7 cellular contexts compared by ENCODE assay signal in genomic region chr15:20340931-20341661, GRCh38.
A peak's percentile ranks its signal among the peaks of the same experiment; 100 is the strongest.
DNase-seq lines count a peak whose midpoint lies in the region; ATAC-seq and TF ChIP-seq lines count a peak whose summit lies in the region.

No MANE protein-coding gene starts in this region.

- TF ChIP-seq CTCF in transverse colon (IDR thresholded peaks at IDR 0.05) (no peak), A673 (conservative IDR thresholded peaks at IDR 0.05; ENCODE audit: low read depth, low read length) (no peak)

- H3K4me3 ChIP-seq in transverse colon (no peak overlapping the region), A673 (ENCODE audit: low read depth, low read length, poor library complexity, severe bottlenecking) (no peak overlapping the region)

- 63 to 77% methylated on average over 4 to 7 of the region's 7 CpGs for WGBS in transverse colon (ENCODE audit: low coverage in 1 of 2), 2 donors

- POLR2A ChIA-PET in A673 (lab: Charles Lee; ENCODE audit: low non-redundant PET), result no interaction called here

- in situ Hi-C loops in transverse colon (cut with MboI; ENCODE audit: low pct_ligation_motif_present in 1 of 4, low pct_unique_long_range_greater_than_20kb in 1 of 4, low sequenced_read_pairs in 3 of 4), result no loop called here

- ATAC-seq in HG03097 (IDR thresholded peaks at IDR 0.05; ENCODE audit: low FRiP score, unreplicated experiment), result no peak

- no peak for TF ChIP-seq POLR2A in transverse colon (IDR thresholded peaks at IDR 0.05)

- peak; percentile 15 for DNase-seq in HT-29 (ENCODE audit: low spot score)
- DNase-seq in activated effector memory CD4-positive, alpha-beta T cell treated with Interleukin-2 at 50 U/mL for 16 hours, result peak; percentile 44
- peak; percentile 55 for DNase-seq in iris pigment epithelial cell (ENCODE audit: low read depth)
- peak; percentile 41 for DNase-seq in transverse colon
- DNase-seq in NCI-H1105 treated with DMSO at 0.1 percent for 48 hours (lab: John Stamatoyannopoulos, UW), result no peak
- no peak for DNase-seq in A673 (ENCODE audit: low spot score)

- H3K27me3 ChIP-seq in transverse colon, result no peaks in the 10 kb centered on the region
- H3K27me3 ChIP-seq in A673 (replicated peaks; ENCODE audit: insufficient read depth, low read depth, low read length, poor library complexity), result no peaks in the 10 kb centered on the region

- intact Hi-C loops in transverse colon (cut with DNase I; ENCODE audit: low total_unique reads), result no loop called here
- intact Hi-C loops in A673 (cut with micrococcal nuclease; ENCODE audit: unreplicated experiment), result loop anchor here (5.0 kb wide), 1 partner anchor 46 kb away; no protein-coding TSS in a partner anchor

- CTCF ChIA-PET in A673 (lab: Charles Lee), result no interaction called here

- H3K36me3 ChIP-seq in transverse colon (no peaks in the 10 kb centered on the region), A673 (ENCODE audit: insufficient read depth, low read length, poor library complexity, severe bottlenecking) (no peaks in the 10 kb centered on the region)

- H3K9me3 ChIP-seq in transverse colon (peaks cover 5 to 10% of the 10 kb centered on the region in 2 donors), A673 (ENCODE audit: low read depth, low read length, poor library complexity, severe bottlenecking) (peaks cover 78% of the 10 kb centered on the region)

- H3K4me1 ChIP-seq in transverse colon, result no peaks in the 10 kb centered on the region
- H3K4me1 ChIP-seq in A673 (ENCODE audit: insufficient read depth, low read length, poor library complexity, severe bottlenecking), result no peaks in the 10 kb centered on the region

- BruUV-seq in A673 (replicated peaks; lab: Mats Ljungman, UMichigan), result no TSS peak

- H3K27ac ChIP-seq in transverse colon (no peak overlapping the region), A673 (ENCODE audit: low read depth, low read length, poor library complexity, severe bottlenecking) (no peak overlapping the region)

- TF ChIP-seq EP300 in transverse colon (IDR thresholded peaks at IDR 0.05; ENCODE audit: low read depth), result no peak

Comparison
In these comparisons a context has a peak if more than half of its experiments do, and no peak if none do; other contexts are left out.
1. DNase-seq: peak in HT-29 (single experiment), activated effector memory CD4-positive, alpha-beta T cell treated with Interleukin-2 at 50 U/mL for 16 hours (single experiment), iris pigment epithelial cell (single experiment) and transverse colon (single experiment); none in NCI-H1105 treated with DMSO at 0.1 percent for 48 hours (single experiment) and A673 (single experiment).